Comparison of ENCODE assay signal across 13 cellular contexts in genomic region chr5:134945041-134945440, GRCh38. TPM values are rescaled to one million over a fixed set of nuclear protein-coding genes. Genes with fewer than 3 reads are reported as not detected.
DNase-seq lines count a peak whose midpoint lies in the region; ATAC-seq and TF ChIP-seq lines count a peak whose summit lies in the region.
"Had no signal": no experiment of that assay in that cellular context is flagged by ENCODE, and none has a peak within 500 bp of the region (broad histone marks: within the 10 kb centered on the region; RNA-seq: fewer than 3 reads in every experiment).

No MANE protein-coding gene starts in this region.

- no peak overlapping the region for H3K27ac Mint-ChIP-seq in GM23338

- H3K4me3 ChIP-seq in GM23338, result no peak overlapping the region
- H3K4me3 ChIP-seq in psoas muscle, result no peak overlapping the region

- peaks cover 2% of the 10 kb centered on the region; the same call in 1 of the 3 replicates for H3K36me3 Mint-ChIP-seq in GM23338 (ENCODE audit: low read depth)

- no peaks in the 10 kb centered on the region for H3K9me3 Mint-ChIP-seq in GM23338
- H3K9me3 Mint-ChIP-seq: CD8-positive, alpha-beta memory T cell had no signal

- H3K9me3 ChIP-seq in psoas muscle, result no peaks in the 10 kb centered on the region
- H3K9me3 ChIP-seq: BE2C had no signal

- H3K27ac ChIP-seq in GM23338 (ENCODE audit: low read depth) (no peak overlapping the region), psoas muscle (no peak overlapping the region)

- TF ChIP-seq CTCF in GM23338 (conservative IDR thresholded peaks at IDR 0.05; ENCODE audit: low read depth in 2 of 2), result no peak
- no peak for TF ChIP-seq CTCF in psoas muscle (IDR thresholded peaks at IDR 0.05)

- H3K4me1 ChIP-seq in GM23338 (ENCODE audit: insufficient read depth) (no peaks in the 10 kb centered on the region), psoas muscle (peaks cover 24% of the 10 kb centered on the region)

- H3K9me2 ChIP-seq in GM23338 (ENCODE audit: insufficient read depth), result no peaks in the 10 kb centered on the region

- peaks cover 1% of the 10 kb centered on the region for H3K27me3 Mint-ChIP-seq in GM23338 (ENCODE audit: insufficient read depth, low read depth, poor library complexity)
- H3K27me3 Mint-ChIP-seq: CD8-positive, alpha-beta memory T cell had no signal

- intact Hi-C loops in psoas muscle (cut with DNase I), result loop anchor here in 1 of 2 donors (10.0 kb wide), 1 partner anchor 250 kb away; no protein-coding TSS in a partner anchor

- ATAC-seq in GM23338 (peak; percentile 58), SK-N-SH treated with all-trans-retinoic acid at 6 μM for 48 hours (peak; percentile 77), psoas muscle (peak in 3 of 4 donors; percentile 32 to 46 (median 39)), GM19397 (IDR thresholded peaks at IDR 0.05; ENCODE audit: unreplicated experiment) (no peak)

- H2AFZ ChIP-seq in GM23338, result no peak overlapping the region

- DNase-seq in GM23338 (ENCODE audit: low spot score), result no peak
- peak; percentile 75 for DNase-seq in fibroblast of gingiva (ENCODE audit: low read depth)
- no peak for DNase-seq in psoas muscle
- DNase-seq in 8988T, result no peak
- no peak for DNase-seq in stimulated activated CD4-positive, alpha-beta T cell treated with anti-CD3 and anti-CD28 coated beads, Interleukin-4, amount 100 ng/mL, for 1 hour
- DNase-seq: BE2C; CD8-positive, alpha-beta memory T cell; HCEC 1CT; NCI-H1436 treated with DMSO at 0.1 percent for 48 hours; NCI-H2081; NCI-H526 treated with DMSO at 0.1 percent for 48 hours had no signal

- no peaks in the 10 kb centered on the region for H3F3A ChIP-seq in GM23338 (replicated peaks; ENCODE audit: low read depth)

- H3K27me3 ChIP-seq in GM23338 (ENCODE audit: insufficient read depth) (no peaks in the 10 kb centered on the region), psoas muscle (ENCODE audit: insufficient read depth in 3 of 3, low read length in 2 of 3) (no peaks in the 10 kb centered on the region)
- H3K27me3 ChIP-seq: BE2C had no signal

- 67 to 82% (median 71%) methylated on average over 2 of the region's 2 CpGs for WGBS in psoas muscle, 3 donors

- H3K36me3 ChIP-seq in GM23338 (ENCODE audit: insufficient read depth) (no peaks in the 10 kb centered on the region), psoas muscle (ENCODE audit: insufficient read depth in 1 of 2, low read depth in 1 of 2) (peaks cover 0 to 3% of the 10 kb centered on the region in 2 donors)
- H3K36me3 ChIP-seq: BE2C had no signal

- no peaks in the 10 kb centered on the region for H3K79me2 ChIP-seq in GM23338 (replicated peaks; ENCODE audit: insufficient read depth)

- H3K4me3 Mint-ChIP-seq in GM23338, result no peak overlapping the region
- H3K4me3 Mint-ChIP-seq: CD8-positive, alpha-beta memory T cell had no signal

- no peak overlapping the region for H3K4me2 ChIP-seq in GM23338

- no peaks in the 10 kb centered on the region for H4K20me1 ChIP-seq in GM23338 (replicated peaks; ENCODE audit: insufficient read depth)

- peaks cover 2% of the 10 kb centered on the region; the same call in 2 of the 3 replicates for H3K4me1 Mint-ChIP-seq in GM23338
- H3K4me1 Mint-ChIP-seq: CD8-positive, alpha-beta memory T cell had no signal

TF ChIP-seq in GM23338, 12 proteins besides CTCF, POLR2A, EP300 and RAD21 (continues in another document):
- TF ChIP-seq JUNB (IDR thresholded peaks at IDR 0.05; ENCODE audit: unreplicated experiment) (no peak), EZH2 (IDR thresholded peaks at IDR 0.05; ENCODE audit: low read depth, unreplicated experiment) (no peak), POLR2AphosphoS5 (IDR thresholded peaks at IDR 0.05; ENCODE audit: low read depth) (no peak), STAT1 (IDR thresholded peaks at IDR 0.05; ENCODE audit: unreplicated experiment) (no peak), ZNF331 (CRISPR knock-in tag; IDR thresholded peaks at IDR 0.05; ENCODE audit: low read depth) (no peak), NANOG (IDR thresholded peaks at IDR 0.05; ENCODE audit: borderline replicate concordance) (no peak), EZH2phosphoT487 (IDR thresholded peaks at IDR 0.05; ENCODE audit: unreplicated experiment) (no peak), ZNF114 (CRISPR knock-in tag; IDR thresholded peaks at IDR 0.05) (no peak)
- TF ChIP-seq, protein P1, sequence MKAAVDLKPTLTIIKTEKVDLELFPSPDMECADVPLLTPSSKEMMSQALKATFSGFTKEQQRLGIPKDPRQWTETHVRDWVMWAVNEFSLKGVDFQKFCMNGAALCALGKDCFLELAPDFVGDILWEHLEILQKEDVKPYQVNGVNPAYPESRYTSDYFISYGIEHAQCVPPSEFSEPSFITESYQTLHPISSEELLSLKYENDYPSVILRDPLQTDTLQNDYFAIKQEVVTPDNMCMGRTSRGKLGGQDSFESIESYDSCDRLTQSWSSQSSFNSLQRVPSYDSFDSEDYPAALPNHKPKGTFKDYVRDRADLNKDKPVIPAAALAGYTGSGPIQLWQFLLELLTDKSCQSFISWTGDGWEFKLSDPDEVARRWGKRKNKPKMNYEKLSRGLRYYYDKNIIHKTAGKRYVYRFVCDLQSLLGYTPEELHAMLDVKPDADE (IDR thresholded peaks at IDR 0.05), result no peak

TF ChIP-seq in SK-N-SH treated with all-trans-retinoic acid at 6 μM for 48 hours, 23 proteins besides CTCF, POLR2A, EP300 and RAD21:
- TF ChIP-seq BACH2 (CRISPR knock-in tag; IDR thresholded peaks at IDR 0.05; ENCODE audit: borderline replicate concordance), result no peak
- TF ChIP-seq TOX (CRISPR knock-in tag; IDR thresholded peaks at IDR 0.05; ENCODE audit: borderline replicate concordance), result no peak
- TF ChIP-seq, protein P2, sequence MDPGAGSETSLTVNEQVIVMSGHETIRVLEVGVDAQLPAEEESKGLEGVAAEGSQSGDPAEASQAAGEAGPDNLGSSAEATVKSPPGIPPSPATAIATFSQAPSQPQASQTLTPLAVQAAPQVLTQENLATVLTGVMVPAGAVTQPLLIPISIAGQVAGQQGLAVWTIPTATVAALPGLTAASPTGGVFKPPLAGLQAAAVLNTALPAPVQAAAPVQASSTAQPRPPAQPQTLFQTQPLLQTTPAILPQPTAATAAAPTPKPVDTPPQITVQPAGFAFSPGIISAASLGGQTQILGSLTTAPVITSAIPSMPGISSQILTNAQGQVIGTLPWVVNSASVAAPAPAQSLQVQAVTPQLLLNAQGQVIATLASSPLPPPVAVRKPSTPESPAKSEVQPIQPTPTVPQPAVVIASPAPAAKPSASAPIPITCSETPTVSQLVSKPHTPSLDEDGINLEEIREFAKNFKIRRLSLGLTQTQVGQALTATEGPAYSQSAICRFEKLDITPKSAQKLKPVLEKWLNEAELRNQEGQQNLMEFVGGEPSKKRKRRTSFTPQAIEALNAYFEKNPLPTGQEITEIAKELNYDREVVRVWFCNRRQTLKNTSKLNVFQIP (CRISPR knock-in tag; IDR thresholded peaks at IDR 0.05; ENCODE audit: borderline replicate concordance, low read depth), result no peak
- no peak for TF ChIP-seq ESRRG (CRISPR knock-in tag; IDR thresholded peaks at IDR 0.05)
- TF ChIP-seq TCF4 (CRISPR knock-in tag; IDR thresholded peaks at IDR 0.05; ENCODE audit: borderline replicate concordance), result no peak
- no peak for TF ChIP-seq SNAI2 (CRISPR knock-in tag; IDR thresholded peaks at IDR 0.05)
- TF ChIP-seq RARB (CRISPR knock-in tag; IDR thresholded peaks at IDR 0.05), result no peak
- no peak for TF ChIP-seq GLIS3 (CRISPR knock-in tag; IDR thresholded peaks at IDR 0.05)
- TF ChIP-seq ZNF70 (CRISPR knock-in tag; IDR thresholded peaks at IDR 0.05), result no peak

RNA-seq across cellular contexts. Expression of gene CATSPER3, which starts 22.7 kb away (rescaled TPM):
- 0.74 TPM in 1 of 2 replicates, not detected in the other for total RNA-seq in GM23338 (2014; rRNA removed; shearing (Covaris generic))
- polyA plus RNA-seq in GM23338 (2016; fragmentation: Nextera tagmentation; extraction: Ambion mirVana), result 0.19 and 0.37 TPM in 2 replicates
- total RNA-seq in psoas muscle, result 1 to 10 TPM in 3 of 4 donors, under 1 TPM in 1; 0.79 to 1.8 (median 1.2) TPM
- polyA plus RNA-seq in psoas muscle, result 1 to 10 TPM in 2 of 3 donors, under 1 TPM in 1; 0.73 to 1.8 (median 1.8) TPM

RNA-seq across cellular contexts. Expression of gene PCBD2, which starts 40.1 kb away (rescaled TPM):
- 8.3 and 8.7 TPM in 2 replicates for total RNA-seq in GM23338 (2014; rRNA removed; shearing (Covaris generic))
- polyA plus RNA-seq in GM23338 (2016; fragmentation: Nextera tagmentation; extraction: Ambion mirVana) (16.0 and 18.8 TPM in 2 replicates), psoas muscle (10 to 100 TPM in 2 of 3 donors, 1 to 10 TPM in 1; 8.9 to 21.1 (median 14.0) TPM)
- 10 to 100 TPM; 23.8 to 29.9 (median 26.0) TPM for total RNA-seq in psoas muscle
